Comparison of ENCODE assay signal across 18 cellular contexts in genomic region chr3:177529716-177530335, GRCh38.
A peak's percentile ranks its signal among the peaks of the same experiment; 100 is the strongest.
DNase-seq lines count a peak whose midpoint lies in the region; ATAC-seq and TF ChIP-seq lines count a peak whose summit lies in the region.
"Had no signal": no experiment of that assay in that cellular context is flagged by ENCODE, and none has a peak within 500 bp of the region (broad histone marks: within the 10 kb centered on the region; RNA-seq: fewer than 3 reads in every experiment).

No MANE protein-coding gene starts in this region.

- H3K9me3 ChIP-seq in Panc1 (ENCODE audit: control insufficient read depth, insufficient read depth, low read depth, low read length) (no peaks in the 10 kb centered on the region), left ventricle myocardium inferior (replicated peaks) (no peaks in the 10 kb centered on the region), subcutaneous abdominal adipose tissue (ENCODE audit: control insufficient read depth in 5 of 5, low read length in 5 of 5) (peaks cover 0 to 4% (median 0%) of the 10 kb centered on the region in 5 donors)
- H3K9me3 ChIP-seq: BE2C, Caco-2, mucosa of descending colon, psoas muscle had no signal

- H3K27me3 ChIP-seq in Panc1 (ENCODE audit: control insufficient read depth, insufficient read depth, low read length): no peaks in the 10 kb centered on the region
- H3K27me3 ChIP-seq in left ventricle myocardium inferior (ENCODE audit: low read depth): no peaks in the 10 kb centered on the region
- no peaks in the 10 kb centered on the region for H3K27me3 ChIP-seq in subcutaneous abdominal adipose tissue (ENCODE audit: control insufficient read depth in 5 of 5, insufficient read depth in 4 of 5, low read length in 5 of 5)
- H3K27me3 ChIP-seq: BE2C had no signal

- H3K27ac ChIP-seq in Panc1 (ENCODE audit: low read length) (peak overlapping the region; percentile 31; the same call in 1 of the 2 replicates), left ventricle myocardium inferior (replicated peaks) (peak overlapping the region; percentile 45), subcutaneous abdominal adipose tissue (ENCODE audit: low read depth, low read length) (peak overlapping the region; percentile 45)
- H3K27ac ChIP-seq: psoas muscle had no signal

- in situ Hi-C loops in Panc1 (cut with HindIII; ENCODE audit: low pct_unique_long_range_greater_than_20kb, low sequenced_read_pairs): no loop called here

- H3K36me3 ChIP-seq in Panc1 (ENCODE audit: control insufficient read depth, insufficient read depth, low read length) (no peaks in the 10 kb centered on the region), left ventricle myocardium inferior (no peaks in the 10 kb centered on the region), subcutaneous abdominal adipose tissue (ENCODE audit: control insufficient read depth in 5 of 5, insufficient read depth in 5 of 5, low read length in 5 of 5) (no peaks in the 10 kb centered on the region)
- H3K36me3 ChIP-seq: BE2C had no signal

- no TSS peak for BruUV-seq in Panc1 (replicated peaks; lab: Mats Ljungman, UMichigan)

- ATAC-seq in Panc1 (no peak), GM18868 (IDR thresholded peaks at IDR 0.05; ENCODE audit: unreplicated experiment) (no peak), HG03378 (IDR thresholded peaks at IDR 0.05; ENCODE audit: unreplicated experiment) (no peak), HG02973 (IDR thresholded peaks at IDR 0.05; ENCODE audit: unreplicated experiment) (no peak)
- ATAC-seq: activated CD4-positive, alpha-beta T cell treated with anti-CD3 and anti-CD28 coated beads for 36 hours; mucosa of descending colon had no signal

- H3K4me1 ChIP-seq in Panc1 (ENCODE audit: control insufficient read depth, insufficient read depth, low read length): no peaks in the 10 kb centered on the region
- peaks cover 6% of the 10 kb centered on the region for H3K4me1 ChIP-seq in left ventricle myocardium inferior
- H3K4me1 ChIP-seq in subcutaneous abdominal adipose tissue (ENCODE audit: control insufficient read depth in 5 of 5, insufficient read depth in 5 of 5, low read length in 5 of 5): peaks cover 4 to 21% (median 18%) of the 10 kb centered on the region in 5 donors
- H3K4me1 ChIP-seq: Caco-2 had no signal

- H3K9ac ChIP-seq in subcutaneous abdominal adipose tissue (ENCODE audit: low read length in 5 of 5): no peak overlapping the region

- POLR2A ChIA-PET in Panc1 (lab: Charles Lee): no interaction called here

- CTCF ChIA-PET in Panc1 (lab: Charles Lee): no interaction called here

- DNase-seq in Panc1 (ENCODE audit: low read depth, low spot score) (no peak), choroid plexus epithelial cell (ENCODE audit: low read depth) (peak; percentile 66), left ventricle myocardium inferior (no peak)
- DNase-seq: activated CD4-positive, alpha-beta T cell treated with anti-CD3 and anti-CD28 coated beads for 36 hours; BE2C; Caco-2; caudate nucleus; DND-41; head of caudate nucleus; mucosa of descending colon; NCI-H1105; psoas muscle; stimulated activated CD4-positive, alpha-beta T cell treated with anti-CD3 and anti-CD28 coated beads, Interleukin-4, amount 100 ng/mL, for 4 hours; stimulated activated naive CD8-positive, alpha-beta T cell treated with anti-CD3 and anti-CD28 coated beads, Interleukin-15, amount 100 ng/mL, for 72 hours had no signal

- TF ChIP-seq CTCF in Panc1 (IDR thresholded peaks at IDR 0.05) (no peak), choroid plexus epithelial cell (conservative IDR thresholded peaks at IDR 0.05; ENCODE audit: low read depth, low read length) (no peak), left ventricle myocardium inferior (IDR thresholded peaks at IDR 0.05; ENCODE audit: borderline replicate concordance) (no peak)

- H3K4me3 ChIP-seq in Panc1 (ENCODE audit: low read depth in 2 of 2, low read length in 2 of 2) (no peak overlapping the region), choroid plexus epithelial cell (ENCODE audit: low read depth, low read length) (no peak overlapping the region), left ventricle myocardium inferior (no peak overlapping the region), subcutaneous abdominal adipose tissue (ENCODE audit: low read depth in 1 of 5, low read length in 5 of 5) (no peak overlapping the region)
- H3K4me3 ChIP-seq: mucosa of descending colon, psoas muscle had no signal

- intact Hi-C loops in Panc1 (cut with micrococcal nuclease; ENCODE audit: unreplicated experiment) (no loop called here), left ventricle myocardium inferior (cut with micrococcal nuclease) (no loop called here)
